24 cellular contexts compared by ENCODE assay signal in genomic region chr9:93461810-93462209, GRCh38.
"Had no signal": no experiment of that assay in that cellular context is flagged by ENCODE, and none has a peak within 500 bp of the region (broad histone marks: within the 10 kb centered on the region; RNA-seq: fewer than 3 reads in every experiment).

No MANE protein-coding gene starts in this region.

- DNase-seq: activated CD4-positive, alpha-beta T cell treated with anti-CD3 and anti-CD28 coated beads, Interleukin-2, amount 10 ng/mL, durations not matched to agents 24 days and 14 days; activated CD4-positive, CD25-positive, alpha-beta regulatory T cell; activated CD8-positive, alpha-beta memory T cell treated with anti-CD3 and anti-CD28 coated beads, Interleukin-2, amount 50 U/mL, for 4 hours; activated effector memory CD4-positive, alpha-beta T cell treated with anti-CD3 and anti-CD28 coated beads, Interleukin-2, amount 50 U/mL, for 16 hours; activated T-cell treated with anti-CD3 and anti-CD28 coated beads, Interleukin-2, amount 50 U/mL, for 48 hours; adrenal gland; cerebellar nuclear complex; cortex of kidney; effector CD4-positive, alpha-beta T cell; heart right ventricle; left ventricle myocardium inferior; mammary epithelial cell; midbrain; nucleus accumbens; sigmoid colon; stimulated activated CD4-positive, alpha-beta T cell treated with anti-CD3 and anti-CD28 coated beads, Interleukin-4, amount 100 ng/mL, for 24 hours had no signal

- H3K4me3 Mint-ChIP-seq: nephron; stimulated activated memory B cell treated with anti-CD40 and anti-IgM and Interleukin-4, amounts not matched to agents 10 μg/mL and 1 μg/mL and 100 μg/mL, for 72 hours had no signal

- H3K4me3 ChIP-seq: adrenal gland, breast epithelium, esophagus muscularis mucosa, gastroesophageal sphincter, heart right ventricle, left ventricle myocardium inferior, sigmoid colon, thoracic aorta had no signal

- FAIRE-seq: astrocyte had no signal

- H3K27me3 Mint-ChIP-seq: activated CD4-positive, alpha-beta T cell treated with anti-CD3 and anti-CD28 coated beads, Interleukin-2, amount 10 ng/mL, durations not matched to agents 24 days and 14 days; activated naive CD4-positive, alpha-beta T cell treated with anti-CD3 and anti-CD28 coated beads, Interleukin-2, amount 50 U/mL, for 24 hours; stimulated activated memory B cell treated with anti-CD40 and anti-IgM and Interleukin-4, amounts not matched to agents 10 μg/mL and 1 μg/mL and 100 μg/mL, for 72 hours had no signal

- H3K9me3 ChIP-seq: adrenal gland, breast epithelium, esophagus muscularis mucosa, gastroesophageal sphincter, heart right ventricle, left ventricle myocardium inferior, sigmoid colon, thoracic aorta had no signal

- H3K27me3 ChIP-seq: adrenal gland, breast epithelium, esophagus muscularis mucosa, gastroesophageal sphincter, heart right ventricle, sigmoid colon had no signal

- H3K27ac ChIP-seq: adrenal gland, breast epithelium, esophagus muscularis mucosa, gastroesophageal sphincter, sigmoid colon, thoracic aorta had no signal

- H3K9me3 Mint-ChIP-seq: activated naive CD4-positive, alpha-beta T cell treated with anti-CD3 and anti-CD28 coated beads, Interleukin-2, amount 50 U/mL, for 24 hours; nephron; stimulated activated memory B cell treated with anti-CD40 and anti-IgM and Interleukin-4, amounts not matched to agents 10 μg/mL and 1 μg/mL and 100 μg/mL, for 72 hours had no signal

- H3K36me3 ChIP-seq: adrenal gland, breast epithelium, esophagus muscularis mucosa, gastroesophageal sphincter, left ventricle myocardium inferior, sigmoid colon, thoracic aorta had no signal

- ATAC-seq: gastroesophageal sphincter; heart right ventricle; stimulated activated memory B cell treated with anti-CD40 and anti-IgM and Interleukin-4, amounts not matched to agents 10 μg/mL and 1 μg/mL and 100 μg/mL, for 72 hours had no signal

- H3K27ac Mint-ChIP-seq: nephron had no signal
